ENCODE assay signal across 10 cellular contexts in the genomic region with DNA sequence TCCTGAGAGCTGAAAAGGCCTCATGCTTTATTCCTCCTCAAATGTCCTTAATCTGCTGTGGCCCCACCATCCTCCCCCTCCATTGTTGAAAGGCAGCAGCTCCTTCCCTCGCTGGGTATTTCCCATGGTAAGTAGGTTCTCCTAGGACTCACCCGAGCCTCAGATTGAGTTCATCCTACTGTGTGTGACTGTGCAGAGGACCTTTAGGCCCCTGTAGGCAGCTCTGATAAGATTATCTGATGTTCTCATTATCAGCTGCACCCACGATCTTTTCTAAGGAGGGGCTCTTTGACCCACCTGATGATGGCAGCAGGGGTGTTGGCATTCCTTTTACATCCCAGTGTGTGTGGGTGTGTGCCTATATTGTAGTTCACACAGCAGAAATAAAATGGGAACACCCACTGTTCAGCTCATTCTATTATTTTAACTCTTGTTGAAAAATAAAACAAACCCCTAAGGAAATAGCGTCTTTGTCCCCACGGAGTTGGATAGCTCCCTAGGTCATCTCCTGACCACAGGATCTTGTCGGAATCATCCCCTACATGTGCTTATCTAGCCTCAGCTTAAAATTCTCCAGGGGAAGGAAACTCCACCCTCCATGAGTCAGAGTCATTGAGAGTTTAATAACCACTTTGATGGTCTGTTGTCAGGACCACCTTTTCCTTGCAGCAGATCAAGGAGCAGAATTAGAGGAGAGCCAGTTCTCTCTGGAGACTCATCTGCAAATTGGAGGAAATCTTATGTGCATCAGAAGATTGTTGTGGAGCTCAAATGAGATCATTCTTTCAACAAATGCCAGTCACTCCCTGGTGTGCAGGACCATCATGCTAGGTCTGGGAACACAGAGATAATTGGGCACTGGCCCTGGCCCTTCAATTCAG. TPM values are rescaled to one million over a fixed set of nuclear protein-coding genes. Genes with fewer than 3 reads are reported as not detected.
DNase-seq lines count a peak whose midpoint lies in the region; ATAC-seq and TF ChIP-seq lines count a peak whose summit lies in the region.
"Had no signal": no experiment of that assay in that cellular context is flagged by ENCODE, and none has a peak within 500 bp of the region (broad histone marks: within the 10 kb centered on the region; RNA-seq: fewer than 3 reads in every experiment).

No MANE protein-coding gene starts in this region.

- TF ChIP-seq CTCF in fibroblast of lung (conservative IDR thresholded peaks at IDR 0.05 in 1 of 2, IDR thresholded peaks at IDR 0.05 in 1 of 2; ENCODE audit: low read depth in 1 of 2, low read length in 2 of 2) (no peak), omental fat pad (IDR thresholded peaks at IDR 0.05) (no peak)

- no peaks in the 10 kb centered on the region for H3K9me2 ChIP-seq in Karpas-422 (replicated peaks; ENCODE audit: insufficient read depth, low read length)

- H3K36me3 ChIP-seq in fibroblast of lung (ENCODE audit: control insufficient read depth, insufficient read depth, low read length) (no peaks in the 10 kb centered on the region), Karpas-422 (ENCODE audit: insufficient read depth, low read length) (no peaks in the 10 kb centered on the region)
- H3K36me3 ChIP-seq: colonic mucosa had no signal

- H3K9me3 ChIP-seq in fibroblast of lung (ENCODE audit: control insufficient read depth, insufficient read depth, low read depth, low read length) (no peaks in the 10 kb centered on the region), Karpas-422 (ENCODE audit: low read length) (no peaks in the 10 kb centered on the region)
- H3K9me3 ChIP-seq: colonic mucosa had no signal

- H3K27me3 ChIP-seq in fibroblast of lung (ENCODE audit: control insufficient read depth, insufficient read depth, low read length), result no peaks in the 10 kb centered on the region
- no peaks in the 10 kb centered on the region for H3K27me3 ChIP-seq in Karpas-422 (ENCODE audit: low read length)
- H3K27me3 ChIP-seq: colonic mucosa had no signal

- H3K4me2 ChIP-seq in fibroblast of lung (ENCODE audit: extremely low read depth, insufficient read depth, low read length) (no peak overlapping the region), Karpas-422 (ENCODE audit: low read depth, low read length, poor library complexity, severe bottlenecking) (no peak overlapping the region)

- peak; percentile 53 for ATAC-seq in omental fat pad (ENCODE audit: low FRiP score)
- ATAC-seq in HG03097 (IDR thresholded peaks at IDR 0.05; ENCODE audit: low FRiP score, unreplicated experiment), result no peak
- ATAC-seq: activated CD4-positive, alpha-beta T cell treated with anti-CD3 and anti-CD28 coated beads for 36 hours had no signal

- H4K20me1 ChIP-seq in fibroblast of lung (ENCODE audit: control insufficient read depth, extremely low read depth, insufficient read depth, low read length) (no peaks in the 10 kb centered on the region), Karpas-422 (ENCODE audit: insufficient read depth, low read depth, low read length) (no peaks in the 10 kb centered on the region)

- H3K4me1 ChIP-seq in fibroblast of lung (ENCODE audit: control insufficient read depth, extremely low read depth, insufficient read depth, low read length) (peaks cover 7% of the 10 kb centered on the region), Karpas-422 (ENCODE audit: low read length) (peaks cover 7% of the 10 kb centered on the region)
- H3K4me1 ChIP-seq: colonic mucosa had no signal

- H3K4me3 ChIP-seq in fibroblast of lung (replicated peaks in 1 of 4; ENCODE audit: control extremely low read depth in 1 of 4, insufficient read depth in 1 of 4, low read depth in 3 of 4, low read length in 4 of 4) (no peak overlapping the region), Karpas-422 (ENCODE audit: low read length) (no peak overlapping the region)
- H3K4me3 ChIP-seq: colonic mucosa had no signal

- H3K9ac ChIP-seq in fibroblast of lung (ENCODE audit: insufficient read depth, low read length) (no peak overlapping the region), Karpas-422 (ENCODE audit: low read length) (no peak overlapping the region)

- DNase-seq in COLO829 (ENCODE audit: low spot score), result peak; percentile 64
- DNase-seq in T1000 (lab: John Stamatoyannopoulos, UW), result peak; percentile 14
- DNase-seq in fibroblast of lung (ENCODE audit: low read depth in 2 of 2), result peak; percentile 8 to 64
- DNase-seq in omental fat pad (ENCODE audit: low spot score), result no peak
- DNase-seq in stimulated activated CD4-positive, alpha-beta T cell treated with anti-CD3 and anti-CD28 coated beads, Interleukin-15, amount 100 ng/mL, for 24 hours, result no peak
- no peak for DNase-seq in Karpas-422
- no peak for DNase-seq in cortex of kidney (lab: John Stamatoyannopoulos, UW)
- DNase-seq: activated CD4-positive, alpha-beta T cell treated with anti-CD3 and anti-CD28 coated beads for 36 hours had no signal

- H3K79me2 ChIP-seq in fibroblast of lung (ENCODE audit: control insufficient read depth, insufficient read depth, low read length), result no peaks in the 10 kb centered on the region
- H3K79me2 ChIP-seq in Karpas-422 (ENCODE audit: low read length), result no peaks in the 10 kb centered on the region

- H2AFZ ChIP-seq in fibroblast of lung (ENCODE audit: low read length) (no peak overlapping the region), Karpas-422 (ENCODE audit: low read length) (no peak overlapping the region)

- H3K27ac ChIP-seq in fibroblast of lung (ENCODE audit: insufficient read depth, low read length), result no peak overlapping the region
- no peak overlapping the region for H3K27ac ChIP-seq in Karpas-422 (ENCODE audit: low read length)
- H3K27ac ChIP-seq: colonic mucosa had no signal

RNA-seq across cellular contexts. Expression of a gene that starts 19.3 kb away (rescaled TPM):
- total RNA-seq in fibroblast of lung (28.2 and 33.4 TPM in 2 replicates), omental fat pad (10 to 100 TPM; 18.2 to 59.1 (median 27.3) TPM)
- polyA plus RNA-seq in fibroblast of lung, result 20.8 and 50.8 TPM in 2 replicates
- 17.6 and 39.8 TPM in 2 replicates for polyA plus RNA-seq in fibroblast of lung (2012)
- 27.5 and 43.1 TPM in 2 replicates for polyA minus RNA-seq in fibroblast of lung (ENCODE audit: low replicate concordance)
- total RNA-seq in Karpas-422 (2014; rRNA removed; shearing (Covaris generic); ENCODE audit: low replicate concordance), result 11.0 and 12.8 TPM in 2 replicates

RNA-seq across cellular contexts. Expression of a gene that starts 42.2 kb away (rescaled TPM):
- total RNA-seq in fibroblast of lung (15.7 and 16.3 TPM in 2 replicates), omental fat pad (10 to 100 TPM; 22.5 to 32.9 (median 25.6) TPM)
- polyA plus RNA-seq in fibroblast of lung, result 28.9 and 31.5 TPM in 2 replicates
- 27.1 and 28.7 TPM in 2 replicates for polyA plus RNA-seq in fibroblast of lung (2012)
- polyA minus RNA-seq in fibroblast of lung (ENCODE audit: low replicate concordance), result 17.0 and 20.8 TPM in 2 replicates
- 50.0 and 111 TPM in 2 replicates for total RNA-seq in Karpas-422 (2014; rRNA removed; shearing (Covaris generic); ENCODE audit: low replicate concordance)

RNA-seq across cellular contexts. Expression of a gene that starts 59.7 kb away (rescaled TPM):
- total RNA-seq in fibroblast of lung (not detected in 2 replicates), omental fat pad (not detected)
- polyA plus RNA-seq in fibroblast of lung, result not detected in 2 replicates
- not detected in 2 replicates for polyA plus RNA-seq in fibroblast of lung (2012)
- polyA minus RNA-seq in fibroblast of lung (ENCODE audit: low replicate concordance), result not detected in 2 replicates
- total RNA-seq in Karpas-422 (2014; rRNA removed; shearing (Covaris generic); ENCODE audit: low replicate concordance), result not detected in 2 replicates
- total RNA-seq: activated CD4-positive, alpha-beta T cell treated with anti-CD3 and anti-CD28 coated beads for 36 hours; colonic mucosa had no signal

Comparison
In these comparisons a context has a peak if more than half of its experiments do, and no peak if none do; other contexts are left out.
1. DNase-seq: peak in COLO829 (single experiment), T1000 (single experiment) and fibroblast of lung (2 of 2); none in omental fat pad (single experiment), stimulated activated CD4-positive, alpha-beta T cell treated with anti-CD3 and anti-CD28 coated beads, Interleukin-15, amount 100 ng/mL, for 24 hours (single experiment), Karpas-422 (single experiment) and cortex of kidney (single experiment).